ENCODE assay signal across 8 cellular contexts in genomic region chr4:154982187-154983047, GRCh38.
DNase-seq lines count a peak whose midpoint lies in the region; ATAC-seq, FAIRE-seq and TF ChIP-seq lines count a peak whose summit lies in the region.

No MANE protein-coding gene starts in this region.

- no peaks in the 10 kb centered on the region for H3K9me3 ChIP-seq in AG04450 (ENCODE audit: control insufficient read depth, insufficient read depth, low read length)

- POLR2A ChIA-PET in AG04450 (lab: Yijun Ruan, JAX) = no interaction called here

- DNase-seq in AG04450 (ENCODE audit: low read depth, low spot score) (peak; percentile 6), GM18507 (ENCODE audit: extremely low spot score, insufficient read length, low read depth) (no peak), NCI-H748 treated with DMSO at 0.1 percent for 48 hours (lab: John Stamatoyannopoulos, UW) (peak; percentile 4), left cardiac atrium (peak; percentile 34), retina (peak; percentile 59), NCI-H128 (lab: John Stamatoyannopoulos, UW; ENCODE audit: unreplicated experiment) (no peak)
- peak; percentile 48 for DNase-seq in activated naive CD4-positive, alpha-beta T cell treated with anti-CD3 and anti-CD28 coated beads, Interleukin-2, amount 10 ng/mL, durations not matched to agents 7 days and 5 days

- H3K4me3 Mint-ChIP-seq in activated naive CD4-positive, alpha-beta T cell treated with anti-CD3 and anti-CD28 coated beads, Interleukin-2, amount 10 ng/mL, durations not matched to agents 7 days and 5 days = no peak overlapping the region

- TF ChIP-seq CTCF in AG04450 (IDR thresholded peaks at IDR 0.05; ENCODE audit: low read depth, low read length) = peak; percentile 73

- H3K4me1 Mint-ChIP-seq in activated naive CD4-positive, alpha-beta T cell treated with anti-CD3 and anti-CD28 coated beads, Interleukin-2, amount 10 ng/mL, durations not matched to agents 7 days and 5 days = no peaks in the 10 kb centered on the region

- ATAC-seq in HG03045 (IDR thresholded peaks at IDR 0.05; ENCODE audit: unreplicated experiment) = peak; percentile 63
- ATAC-seq in left cardiac atrium = peak; percentile 47 to 66

- no peaks in the 10 kb centered on the region for H3K9me3 Mint-ChIP-seq in activated naive CD4-positive, alpha-beta T cell treated with anti-CD3 and anti-CD28 coated beads, Interleukin-2, amount 10 ng/mL, durations not matched to agents 7 days and 5 days

- peak; percentile 86 for FAIRE-seq in GM18507 (lab: Jason Lieb, UNC)

- no peaks in the 10 kb centered on the region for H3K36me3 Mint-ChIP-seq in activated naive CD4-positive, alpha-beta T cell treated with anti-CD3 and anti-CD28 coated beads, Interleukin-2, amount 10 ng/mL, durations not matched to agents 7 days and 5 days

- intact Hi-C loops in left cardiac atrium (cut with DNase I) = no loop called here

- H3K4me3 ChIP-seq in AG04450 (ENCODE audit: low read depth, low read length) = no peak overlapping the region

- H3K27ac ChIP-seq in AG04450 (ENCODE audit: low read depth, low read length) = no peak overlapping the region

- H3K27me3 Mint-ChIP-seq in activated naive CD4-positive, alpha-beta T cell treated with anti-CD3 and anti-CD28 coated beads, Interleukin-2, amount 10 ng/mL, durations not matched to agents 7 days and 5 days = no peaks in the 10 kb centered on the region

- no peaks in the 10 kb centered on the region for H3K27me3 ChIP-seq in AG04450 (ENCODE audit: control insufficient read depth, insufficient read depth, low read length)

- CTCF ChIA-PET in AG04450 (lab: Charles Lee) = interaction anchor here (0.7 to 3.8 kb wide), 20 partner anchors 10 to 390 kb away, joined by 3 to 40 read pairs (median 3); no protein-coding TSS in a partner anchor
- CTCF ChIA-PET in activated naive CD4-positive, alpha-beta T cell treated with anti-CD3 and anti-CD28 coated beads, Interleukin-2, amount 10 ng/mL, durations not matched to agents 7 days and 5 days (lab: Charles Lee) = interaction anchor here (0.6 to 1.3 kb wide), 3 partner anchors 12 to 22 kb away, joined by 3 to 4 read pairs (median 3); no protein-coding TSS in a partner anchor

- H3K27ac Mint-ChIP-seq in activated naive CD4-positive, alpha-beta T cell treated with anti-CD3 and anti-CD28 coated beads, Interleukin-2, amount 10 ng/mL, durations not matched to agents 7 days and 5 days = no peak overlapping the region

Comparison
In these comparisons a context has a peak if more than half of its experiments do, and no peak if none do; other contexts are left out.
1. DNase-seq: peak in AG04450 (single experiment), NCI-H748 treated with DMSO at 0.1 percent for 48 hours (single experiment), activated naive CD4-positive, alpha-beta T cell treated with anti-CD3 and anti-CD28 coated beads, Interleukin-2, amount 10 ng/mL, durations not matched to agents 7 days and 5 days (single experiment), left cardiac atrium (single experiment) and retina (single experiment); none in GM18507 (single experiment) and NCI-H128 (single experiment).